Comparison of ENCODE assay signal across 13 cellular contexts in genomic region chr2:47237375-47238357, GRCh38.
A peak's percentile ranks its signal among the peaks of the same experiment; 100 is the strongest.
DNase-seq lines count a peak whose midpoint lies in the region; FAIRE-seq and TF ChIP-seq lines count a peak whose summit lies in the region.
"Had no signal": no experiment of that assay in that cellular context is flagged by ENCODE, and none has a peak within 500 bp of the region (broad histone marks: within the 10 kb centered on the region; RNA-seq: fewer than 3 reads in every experiment).

No MANE protein-coding gene starts in this region.

- POLR2A ChIA-PET in Caco-2 (lab: Charles Lee) = no interaction called here

- DNase-seq in BE2C (peak; percentile 76), NT2/D1 (ENCODE audit: low read depth, low spot score) (no peak), erythroblast (lab: John Stamatoyannopoulos, UW) (peak; percentile 12 to 56), Caco-2 (no peak), GM19240 (ENCODE audit: insufficient read length, low spot score) (no peak), GM12891 (ENCODE audit: insufficient read length, low spot score) (no peak)
- no peak for DNase-seq in stimulated activated naive CD4-positive, alpha-beta T cell (lab: John Stamatoyannopoulos, UW)
- DNase-seq: NCI-H774, occipital lobe had no signal

- TF ChIP-seq CTCF in BE2C (IDR thresholded peaks at IDR 0.05; ENCODE audit: low read depth, low read length) (0 out of 2 replicates have a peak, but pooled peaks have one; percentile 1), nephron (IDR thresholded peaks at IDR 0.05; ENCODE audit: unreplicated experiment in 3 of 3) (peak; percentile 12 to 34 (median 29)), Caco-2 (IDR thresholded peaks at IDR 0.05; ENCODE audit: insufficient read depth in 1 of 2, low read depth in 1 of 2, low read length in 1 of 2, severe bottlenecking in 1 of 2, unreplicated experiment in 1 of 2) (no peak)

- peak overlapping the region; percentile 6 to 25 (median 25) for H3K4me3 Mint-ChIP-seq in nephron
- no peak overlapping the region for H3K4me3 Mint-ChIP-seq in Caco-2 (ENCODE audit: unreplicated experiment)
- H3K4me3 Mint-ChIP-seq: B cell; T-helper 1 cell treated with Interleukin-12 subunit alpha and Interleukin-12 subunit beta and Interleukin-4 antibody, amounts not matched to agents 30 μg/mL and 1 μg/mL, for 36 hours had no signal

- no peaks in the 10 kb centered on the region for H3K9me3 ChIP-seq in BE2C
- H3K9me3 ChIP-seq in NT2/D1 (ENCODE audit: insufficient read depth, low read length) = no peaks in the 10 kb centered on the region
- no peaks in the 10 kb centered on the region for H3K9me3 ChIP-seq in Caco-2

- H3K27ac Mint-ChIP-seq in nephron (peak overlapping the region; percentile 92 to 96 (median 96)), Caco-2 (ENCODE audit: unreplicated experiment) (no peak overlapping the region)
- H3K27ac Mint-ChIP-seq: B cell; T-helper 1 cell treated with Interleukin-12 subunit alpha and Interleukin-12 subunit beta and Interleukin-4 antibody, amounts not matched to agents 30 μg/mL and 1 μg/mL, for 36 hours had no signal

- peaks cover 64% of the 10 kb centered on the region for H3K4me1 ChIP-seq in BE2C
- H3K4me1 ChIP-seq in NT2/D1 (ENCODE audit: insufficient read depth, insufficient read length) = peaks cover 15% of the 10 kb centered on the region
- peaks cover 28% of the 10 kb centered on the region for H3K4me1 ChIP-seq in Caco-2

- no peaks in the 10 kb centered on the region for H3K27me3 ChIP-seq in BE2C
- H3K27me3 ChIP-seq in NT2/D1 (ENCODE audit: insufficient read depth, insufficient read length) = no peaks in the 10 kb centered on the region
- H3K27me3 ChIP-seq in Caco-2 (replicated peaks; ENCODE audit: control insufficient read depth, insufficient read depth, low read length) = no peaks in the 10 kb centered on the region; the same call in 1 of the 2 replicates

- CTCF ChIA-PET in Caco-2 (lab: Charles Lee) = interaction anchor here (0.6 to 0.8 kb wide), 3 partner anchors 8 to 41 kb away, joined by 3 to 5 read pairs (median 3); no protein-coding TSS in a partner anchor

- no peak for FAIRE-seq in GM12891 (lab: Jason Lieb, UNC)
- FAIRE-seq: colon had no signal

- no peak for TF ChIP-seq POLR2A in erythroblast (IDR thresholded peaks at IDR 0.05; ENCODE audit: low read length)
- no peak for TF ChIP-seq POLR2A in GM12891 (IDR thresholded peaks at IDR 0.05; ENCODE audit: low read depth, low read length)

- no peaks in the 10 kb centered on the region for H3K9me3 Mint-ChIP-seq in nephron
- no peaks in the 10 kb centered on the region for H3K9me3 Mint-ChIP-seq in Caco-2 (ENCODE audit: unreplicated experiment)
- H3K9me3 Mint-ChIP-seq: T-helper 1 cell treated with Interleukin-12 subunit alpha and Interleukin-12 subunit beta and Interleukin-4 antibody, amounts not matched to agents 30 μg/mL and 1 μg/mL, for 36 hours had no signal

- H3K27me3 Mint-ChIP-seq in nephron (ENCODE audit: low read depth) (peaks cover 14% of the 10 kb centered on the region), Caco-2 (ENCODE audit: insufficient read depth, unreplicated experiment) (no peaks in the 10 kb centered on the region)

- intact Hi-C loops in Caco-2 (cut with micrococcal nuclease; ENCODE audit: unreplicated experiment) = no loop called here

- H3K4me1 Mint-ChIP-seq in nephron (peaks cover 63% of the 10 kb centered on the region), Caco-2 (ENCODE audit: low read depth, unreplicated experiment) (peaks cover 17% of the 10 kb centered on the region)
- H3K4me1 Mint-ChIP-seq: B cell had no signal

- BruUV-seq in Caco-2 (replicated peaks; lab: Mats Ljungman, UMichigan) = no TSS peak

- H3K9ac ChIP-seq in NT2/D1 (ENCODE audit: insufficient read length, low read depth) = peak overlapping the region; percentile 46

- H3K36me3 Mint-ChIP-seq in nephron (ENCODE audit: low read depth) = no peaks in the 10 kb centered on the region
- H3K36me3 Mint-ChIP-seq in Caco-2 (ENCODE audit: insufficient read depth, unreplicated experiment) = no peaks in the 10 kb centered on the region

- H3K36me3 ChIP-seq in BE2C (no peaks in the 10 kb centered on the region), NT2/D1 (ENCODE audit: insufficient read depth, insufficient read length, low read length) (no peaks in the 10 kb centered on the region), Caco-2 (ENCODE audit: control insufficient read depth, insufficient read depth, low read length) (no peaks in the 10 kb centered on the region)

- no peak overlapping the region for H3K4me3 ChIP-seq in BE2C (ENCODE audit: low read depth, low read length)
- H3K4me3 ChIP-seq in NT2/D1 (ENCODE audit: insufficient read length, low read depth) = peak overlapping the region; percentile 15
- H3K4me3 ChIP-seq in Caco-2 (ENCODE audit: low read depth, low read length) = no peak overlapping the region

TF ChIP-seq in GM12891, 5 proteins besides CTCF, POLR2A, EP300 and RAD21:
- TF ChIP-seq POU2F2 (IDR thresholded peaks at IDR 0.05; ENCODE audit: low read depth, low read length) = no peak
- no peak for TF ChIP-seq SPI1 (IDR thresholded peaks at IDR 0.05; ENCODE audit: low read depth, low read length)

Comparison
In these comparisons a context has a peak if more than half of its experiments do, and no peak if none do; other contexts are left out.
1. DNase-seq: peak in BE2C (single experiment) and erythroblast (2 of 2); none in NT2/D1 (single experiment), Caco-2 (0 of 2), GM19240 (single experiment), GM12891 (single experiment) and stimulated activated naive CD4-positive, alpha-beta T cell (0 of 6).
2. CTCF ChIP-seq: peak in BE2C (single experiment) and nephron (3 of 3); none in Caco-2 (0 of 2).